ENCODE assay signal across 1 cellular context in the genomic region with DNA sequence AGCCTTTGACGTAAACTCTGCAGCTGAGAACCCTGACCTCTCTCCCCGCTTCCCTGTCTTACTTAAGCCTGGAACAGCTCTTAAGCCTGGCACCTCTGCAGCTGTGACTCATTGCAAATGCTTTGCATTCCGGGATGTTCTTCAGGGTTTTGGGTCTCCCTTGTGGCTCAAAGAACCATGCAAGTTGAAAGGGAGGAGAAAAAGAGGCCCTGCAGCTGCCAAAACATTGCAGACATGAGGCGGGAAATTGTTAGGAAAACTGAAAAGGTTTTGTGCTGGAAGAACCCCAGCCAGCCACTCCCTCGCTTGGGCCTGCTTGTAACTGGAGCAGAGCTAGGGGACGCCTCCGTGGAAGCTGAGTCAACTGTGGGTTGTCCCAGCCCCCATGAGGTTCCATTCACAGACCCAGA.
TF ChIP-seq lines count a peak whose summit lies in the region.

No MANE protein-coding gene starts in this region.

TF ChIP-seq in SK-N-SH treated with all-trans-retinoic acid at 6 μM for 48 hours, 23 proteins besides CTCF, POLR2A, EP300 and RAD21 (continued from another document):
- TF ChIP-seq, protein P1, sequence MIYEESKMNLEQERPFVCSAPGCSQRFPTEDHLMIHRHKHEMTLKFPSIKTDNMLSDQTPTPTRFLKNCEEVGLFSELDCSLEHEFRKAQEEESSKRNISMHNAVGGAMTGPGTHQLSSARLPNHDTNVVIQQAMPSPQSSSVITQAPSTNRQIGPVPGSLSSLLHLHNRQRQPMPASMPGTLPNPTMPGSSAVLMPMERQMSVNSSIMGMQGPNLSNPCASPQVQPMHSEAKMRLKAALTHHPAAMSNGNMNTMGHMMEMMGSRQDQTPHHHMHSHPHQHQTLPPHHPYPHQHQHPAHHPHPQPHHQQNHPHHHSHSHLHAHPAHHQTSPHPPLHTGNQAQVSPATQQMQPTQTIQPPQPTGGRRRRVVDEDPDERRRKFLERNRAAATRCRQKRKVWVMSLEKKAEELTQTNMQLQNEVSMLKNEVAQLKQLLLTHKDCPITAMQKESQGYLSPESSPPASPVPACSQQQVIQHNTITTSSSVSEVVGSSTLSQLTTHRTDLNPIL (CRISPR knock-in tag; IDR thresholded peaks at IDR 0.05; ENCODE audit: low read depth): no peak
- TF ChIP-seq ZNF70 (CRISPR knock-in tag; IDR thresholded peaks at IDR 0.05): no peak
- TF ChIP-seq GLIS3 (CRISPR knock-in tag; IDR thresholded peaks at IDR 0.05): no peak
- no peak for TF ChIP-seq ESRRG (CRISPR knock-in tag; IDR thresholded peaks at IDR 0.05)
- no peak for TF ChIP-seq SNAI2 (CRISPR knock-in tag; IDR thresholded peaks at IDR 0.05)
